ENCODE assay signal across 17 cellular contexts in genomic region chr15:77783636-77784035, GRCh38.
A peak's percentile ranks its signal among the peaks of the same experiment; 100 is the strongest.
DNase-seq lines count a peak whose midpoint lies in the region; ATAC-seq and TF ChIP-seq lines count a peak whose summit lies in the region.
"Had no signal": no experiment of that assay in that cellular context is flagged by ENCODE, and none has a peak within 500 bp of the region (broad histone marks: within the 10 kb centered on the region; RNA-seq: fewer than 3 reads in every experiment).

No MANE protein-coding gene starts in this region.

- H3K4me1 ChIP-seq in neural progenitor cell = peaks cover 14% of the 10 kb centered on the region
- no peaks in the 10 kb centered on the region for H3K4me1 ChIP-seq in naive thymus-derived CD4-positive, alpha-beta T cell (ENCODE audit: control insufficient read depth in 2 of 2, insufficient read depth in 2 of 2, low read length in 2 of 2)
- H3K4me1 ChIP-seq: A549, BLaER1 had no signal

- intact Hi-C loops in Right ventricle myocardium inferior (cut with DNase I) = no loop called here
- intact Hi-C loops in left cardiac atrium (cut with DNase I) = no loop called here
- intact Hi-C loops in posterior cingulate gyrus (cut with DNase I) = no loop called here
- intact Hi-C loops in posterior vena cava (cut with DNase I) = loop anchor here in 1 of 2 donors (5.0 to 10.0 kb wide), 2 partner anchors 99 to 1029 kb away; partner anchors contain the start of gene ADAMTS7
- intact Hi-C loops in naive thymus-derived CD4-positive, alpha-beta T cell (cut with micrococcal nuclease) = no loop called here

- H3K27ac ChIP-seq in neural progenitor cell = no peak overlapping the region
- H3K27ac ChIP-seq in naive thymus-derived CD4-positive, alpha-beta T cell (ENCODE audit: low read depth, low read length) = no peak overlapping the region
- H3K27ac ChIP-seq: 22Rv1, A549, BLaER1 had no signal

- POLR2A ChIA-PET in naive thymus-derived CD4-positive, alpha-beta T cell (lab: Charles Lee) = no interaction called here

- no peaks in the 10 kb centered on the region for H3K36me3 ChIP-seq in neural progenitor cell
- no peaks in the 10 kb centered on the region for H3K36me3 ChIP-seq in naive thymus-derived CD4-positive, alpha-beta T cell (ENCODE audit: control insufficient read depth in 2 of 3, insufficient read depth in 3 of 3, low read length in 3 of 3)
- H3K36me3 ChIP-seq: BLaER1 had no signal

- no peak overlapping the region for H3K4me3 ChIP-seq in neural progenitor cell
- no peak overlapping the region for H3K4me3 ChIP-seq in naive thymus-derived CD4-positive, alpha-beta T cell (ENCODE audit: low read length)
- H3K4me3 ChIP-seq: A549, BLaER1, GM23338 had no signal

- peaks cover 8% of the 10 kb centered on the region for H3K4me1 Mint-ChIP-seq in neural progenitor cell
- H3K4me1 Mint-ChIP-seq in naive thymus-derived CD4-positive, alpha-beta T cell = peaks cover 0 to 2% (median 0%) of the 10 kb centered on the region in 7 donors
- H3K4me1 Mint-ChIP-seq: CD14-positive monocyte; CD4-positive, alpha-beta memory T cell had no signal

- peak; percentile 22 for DNase-seq in Right ventricle myocardium inferior (ENCODE audit: missing footprints)
- DNase-seq in left cardiac atrium = no peak
- DNase-seq in neural progenitor cell (ENCODE audit: low spot score) = no peak
- peak in 8 of 10 donors; percentile 58 to 95 (median 74) for DNase-seq in posterior cingulate gyrus
- DNase-seq in posterior vena cava (ENCODE audit: low spot score) = no peak
- no peak for DNase-seq in naive thymus-derived CD4-positive, alpha-beta T cell
- no peak for DNase-seq in NCI-H1048 (lab: John Stamatoyannopoulos, UW)
- DNase-seq: CD4-positive, alpha-beta memory T cell; DMS153; DMS79; GDM1; H9 had no signal

- CTCF ChIA-PET in naive thymus-derived CD4-positive, alpha-beta T cell (lab: Charles Lee) = no interaction called here

- H2AFZ ChIP-seq in neural progenitor cell (replicated peaks) = no peak overlapping the region

- no peaks in the 10 kb centered on the region for H3K36me3 Mint-ChIP-seq in neural progenitor cell
- H3K36me3 Mint-ChIP-seq in naive thymus-derived CD4-positive, alpha-beta T cell = peaks cover 0 to 6% (median 0%) of the 10 kb centered on the region in 5 donors
- H3K36me3 Mint-ChIP-seq: CD14-positive monocyte; CD4-positive, alpha-beta memory T cell had no signal

- H3K79me2 ChIP-seq in neural progenitor cell (ENCODE audit: low read depth) = no peaks in the 10 kb centered on the region

- H3F3A ChIP-seq in neural progenitor cell (ENCODE audit: low read depth) = peaks cover 15% of the 10 kb centered on the region

- no peaks in the 10 kb centered on the region for H3K9me3 ChIP-seq in neural progenitor cell (ENCODE audit: low read depth)
- H3K9me3 ChIP-seq in naive thymus-derived CD4-positive, alpha-beta T cell (ENCODE audit: control insufficient read depth in 2 of 3, low read length in 3 of 3) = no peaks in the 10 kb centered on the region
- H3K9me3 ChIP-seq: BLaER1 had no signal

- ATAC-seq in Right ventricle myocardium inferior (no peak), left cardiac atrium (no peak)
- no peak for ATAC-seq in naive thymus-derived CD4-positive, alpha-beta T cell

- H4K20me1 ChIP-seq in neural progenitor cell (ENCODE audit: low read depth) = no peaks in the 10 kb centered on the region
- H4K20me1 ChIP-seq: BLaER1 had no signal

- peaks cover 25% of the 10 kb centered on the region for H3K27me3 Mint-ChIP-seq in neural progenitor cell (ENCODE audit: insufficient read depth, low read depth)
- peaks cover 0 to 16% (median 5%) of the 10 kb centered on the region in 5 donors for H3K27me3 Mint-ChIP-seq in naive thymus-derived CD4-positive, alpha-beta T cell

- H3K9ac ChIP-seq in neural progenitor cell = no peak overlapping the region
- H3K9ac ChIP-seq: BLaER1 had no signal

- peak overlapping the region; percentile 4 for H3K27ac Mint-ChIP-seq in neural progenitor cell
- no peak overlapping the region for H3K27ac Mint-ChIP-seq in naive thymus-derived CD4-positive, alpha-beta T cell
- H3K27ac Mint-ChIP-seq: CD4-positive, alpha-beta memory T cell; GM23338 had no signal

- no peak overlapping the region for H3K4me2 ChIP-seq in neural progenitor cell
- H3K4me2 ChIP-seq: A549, BLaER1, GM23338 had no signal

- TF ChIP-seq CTCF in neural progenitor cell (IDR thresholded peaks at IDR 0.05) = no peak

- peaks cover 11% of the 10 kb centered on the region for H3K9me3 Mint-ChIP-seq in neural progenitor cell
- peaks cover 0 to 13% (median 9%) of the 10 kb centered on the region in 11 donors for H3K9me3 Mint-ChIP-seq in naive thymus-derived CD4-positive, alpha-beta T cell

- no peak overlapping the region for H3K4me3 Mint-ChIP-seq in neural progenitor cell
- H3K4me3 Mint-ChIP-seq in naive thymus-derived CD4-positive, alpha-beta T cell = no peak overlapping the region
- H3K4me3 Mint-ChIP-seq: CD14-positive monocyte; CD4-positive, alpha-beta memory T cell; GM23338; H9 had no signal

- no peaks in the 10 kb centered on the region for H3K27me3 ChIP-seq in neural progenitor cell
- H3K27me3 ChIP-seq in naive thymus-derived CD4-positive, alpha-beta T cell (ENCODE audit: control insufficient read depth in 2 of 2, insufficient read depth in 2 of 2, low read length in 2 of 2) = no peaks in the 10 kb centered on the region
- H3K27me3 ChIP-seq: BLaER1 had no signal

Comparison
In these comparisons a context has a peak if more than half of its experiments do, and no peak if none do; other contexts are left out.
1. DNase-seq: peak in Right ventricle myocardium inferior (single experiment) and posterior cingulate gyrus (8 of 10); none in left cardiac atrium (single experiment), neural progenitor cell (single experiment), posterior vena cava (single experiment), naive thymus-derived CD4-positive, alpha-beta T cell (0 of 9) and NCI-H1048 (single experiment).